Comparison of ENCODE assay signal across 8 cellular contexts in the genomic region with DNA sequence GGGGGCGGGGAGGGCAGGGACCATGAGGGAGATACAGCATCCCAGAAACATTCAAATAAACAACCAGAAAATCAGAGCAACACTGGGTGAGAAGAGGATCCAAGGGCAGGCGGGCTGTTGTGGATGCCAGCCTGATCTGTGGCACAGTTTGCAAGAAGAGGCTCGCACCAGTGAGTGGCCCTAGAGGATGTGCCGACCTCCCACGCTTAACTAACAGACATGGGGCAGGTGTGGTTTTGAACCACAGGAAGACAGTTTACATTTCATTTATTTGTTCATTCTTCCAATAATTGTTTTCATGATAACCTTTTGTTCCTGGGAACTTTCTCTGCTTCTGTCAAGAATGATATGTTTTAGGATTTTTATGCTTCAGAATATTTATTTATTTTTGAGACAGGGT.
"Had no signal": no experiment of that assay in that cellular context is flagged by ENCODE, and none has a peak within 500 bp of the region (broad histone marks: within the 10 kb centered on the region; RNA-seq: fewer than 3 reads in every experiment).

No MANE protein-coding gene starts in this region.

- H3K4me3 ChIP-seq: GM23248, GM23338, HAP-1 had no signal

- DNase-seq: GM23248, GOT3, H7, H9, HCEC 1CT, HFFc6 had no signal
